1 cellular context compared by ENCODE assay signal in the genomic region with DNA sequence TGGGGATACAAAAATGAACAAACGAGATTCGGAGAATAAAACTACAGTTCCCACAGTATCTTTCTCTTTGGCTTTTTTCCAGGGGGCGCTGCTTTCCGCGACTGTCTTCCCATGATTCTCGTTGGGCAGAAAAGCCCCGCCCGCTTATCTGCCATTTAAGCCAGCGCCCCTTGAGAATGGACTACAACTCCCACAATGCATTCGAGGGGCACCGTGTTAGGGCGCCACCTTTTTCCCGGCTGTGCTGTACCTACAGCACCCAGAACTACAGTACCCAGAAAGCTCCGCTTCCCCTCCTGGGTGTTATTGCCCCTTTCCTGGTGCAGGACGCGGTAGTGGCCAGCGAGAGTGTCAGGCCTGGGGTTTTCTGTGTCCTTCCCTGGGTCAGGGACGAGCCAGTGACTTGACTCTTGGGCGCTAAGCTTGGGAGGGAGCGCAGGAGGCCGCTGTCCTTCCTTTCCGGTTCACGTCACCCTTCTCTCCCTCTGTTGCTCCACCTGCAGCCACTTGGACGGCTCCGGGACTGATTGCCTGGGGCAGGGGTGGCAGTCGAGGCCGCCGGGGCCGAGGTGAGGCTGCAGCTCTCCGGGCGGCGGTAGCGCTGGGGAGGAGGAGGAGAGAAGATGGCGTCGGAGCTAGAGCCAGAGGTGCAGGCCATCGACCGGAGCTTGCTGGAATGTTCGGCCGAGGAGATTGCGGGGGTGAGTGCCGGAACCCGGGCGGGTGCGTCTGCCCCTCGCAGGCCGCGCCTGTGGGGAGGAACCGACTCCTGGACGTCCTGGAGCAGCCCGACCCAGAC.
TF ChIP-seq lines count a peak whose summit lies in the region.

A gene (plus strand): TSS at position 333 of the 799 bp plus-strand sequence. CDS start 291 bp downstream, at position 624.

TF ChIP-seq in HepG2, 621 proteins besides CTCF, POLR2A, EP300 and RAD21 (continued from another document and continues in another):
- TF ChIP-seq ZNF720 (CRISPR knock-in tag; IDR thresholded peaks at IDR 0.05) (peak; percentile 20; the same call in 1 of the 2 replicates), HES4 (CRISPR knock-in tag; IDR thresholded peaks at IDR 0.05; ENCODE audit: borderline replicate concordance) (peak; percentile 80; the same call in 1 of the 2 replicates), ZNF44 (CRISPR knock-in tag; IDR thresholded peaks at IDR 0.05) (0 out of 2 replicates have a peak, but pooled peaks have one; percentile 41), ZSCAN21 (CRISPR knock-in tag; IDR thresholded peaks at IDR 0.05; ENCODE audit: borderline replicate concordance) (peak; percentile 85), TBX2 (CRISPR knock-in tag; IDR thresholded peaks at IDR 0.05; ENCODE audit: borderline replicate concordance) (peak; percentile 93), ZNF451 (CRISPR knock-in tag; IDR thresholded peaks at IDR 0.05) (peak; percentile 84; the same call in 1 of the 2 replicates), ZFP90 (CRISPR knock-in tag; IDR thresholded peaks at IDR 0.05; ENCODE audit: borderline replicate concordance) (peak; percentile 81; the same call in 1 of the 2 replicates), SYNCRIP (IDR thresholded peaks at IDR 0.05; ENCODE audit: insufficient read depth, low read depth, low read length) (no peak), HCFC1 (IDR thresholded peaks at IDR 0.05; ENCODE audit: low read depth, low read length) (peak; percentile 98), SAP130 (CRISPR knock-in tag; IDR thresholded peaks at IDR 0.05; ENCODE audit: low read depth) (peak; percentile 99), SNAI1 (CRISPR knock-in tag; IDR thresholded peaks at IDR 0.05; ENCODE audit: borderline replicate concordance) (peak; percentile 85; the same call in 1 of the 2 replicates), GPN1 (CRISPR knock-in tag; IDR thresholded peaks at IDR 0.05; ENCODE audit: borderline replicate concordance) (no peak), NPAS2 (CRISPR knock-in tag; IDR thresholded peaks at IDR 0.05; ENCODE audit: borderline replicate concordance) (no peak), HNF4A (CRISPR knock-in tag; IDR thresholded peaks at IDR 0.05) (no peak; the same call in 1 of the 2 replicates), ZBTB42 (CRISPR knock-in tag; IDR thresholded peaks at IDR 0.05) (peak; percentile 55; the same call in 1 of the 2 replicates), WIZ (CRISPR knock-in tag; IDR thresholded peaks at IDR 0.05) (0 out of 2 replicates have a peak, but pooled peaks have one; percentile 45), GFI1 (CRISPR knock-in tag; IDR thresholded peaks at IDR 0.05; ENCODE audit: borderline replicate concordance) (peak; percentile 51; the same call in 1 of the 2 replicates), SMYD3 (CRISPR knock-in tag; IDR thresholded peaks at IDR 0.05) (0 out of 2 replicates have a peak, but pooled peaks have one; percentile 78), KMT2A (CRISPR knock-in tag; IDR thresholded peaks at IDR 0.05) (peak; percentile 97), ARNT (IDR thresholded peaks at IDR 0.05) (no peak)
- TF ChIP-seq, protein P1, sequence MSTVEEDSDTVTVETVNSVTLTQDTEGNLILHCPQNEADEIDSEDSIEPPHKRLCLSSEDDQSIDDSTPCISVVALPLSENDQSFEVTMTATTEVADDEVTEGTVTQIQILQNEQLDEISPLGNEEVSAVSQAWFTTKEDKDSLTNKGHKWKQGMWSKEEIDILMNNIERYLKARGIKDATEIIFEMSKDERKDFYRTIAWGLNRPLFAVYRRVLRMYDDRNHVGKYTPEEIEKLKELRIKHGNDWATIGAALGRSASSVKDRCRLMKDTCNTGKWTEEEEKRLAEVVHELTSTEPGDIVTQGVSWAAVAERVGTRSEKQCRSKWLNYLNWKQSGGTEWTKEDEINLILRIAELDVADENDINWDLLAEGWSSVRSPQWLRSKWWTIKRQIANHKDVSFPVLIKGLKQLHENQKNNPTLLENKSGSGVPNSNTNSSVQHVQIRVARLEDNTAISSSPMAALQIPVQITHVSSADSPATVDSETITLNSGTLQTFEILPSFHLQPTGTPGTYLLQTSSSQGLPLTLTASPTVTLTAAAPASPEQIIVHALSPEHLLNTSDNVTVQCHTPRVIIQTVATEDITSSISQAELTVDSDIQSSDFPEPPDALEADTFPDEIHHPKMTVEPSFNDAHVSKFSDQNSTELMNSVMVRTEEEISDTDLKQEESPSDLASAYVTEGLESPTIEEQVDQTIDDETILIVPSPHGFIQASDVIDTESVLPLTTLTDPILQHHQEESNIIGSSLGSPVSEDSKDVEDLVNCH (CRISPR knock-in tag; IDR thresholded peaks at IDR 0.05) = peak; percentile 28; the same call in 1 of the 2 replicates
- TF ChIP-seq, protein P2, sequence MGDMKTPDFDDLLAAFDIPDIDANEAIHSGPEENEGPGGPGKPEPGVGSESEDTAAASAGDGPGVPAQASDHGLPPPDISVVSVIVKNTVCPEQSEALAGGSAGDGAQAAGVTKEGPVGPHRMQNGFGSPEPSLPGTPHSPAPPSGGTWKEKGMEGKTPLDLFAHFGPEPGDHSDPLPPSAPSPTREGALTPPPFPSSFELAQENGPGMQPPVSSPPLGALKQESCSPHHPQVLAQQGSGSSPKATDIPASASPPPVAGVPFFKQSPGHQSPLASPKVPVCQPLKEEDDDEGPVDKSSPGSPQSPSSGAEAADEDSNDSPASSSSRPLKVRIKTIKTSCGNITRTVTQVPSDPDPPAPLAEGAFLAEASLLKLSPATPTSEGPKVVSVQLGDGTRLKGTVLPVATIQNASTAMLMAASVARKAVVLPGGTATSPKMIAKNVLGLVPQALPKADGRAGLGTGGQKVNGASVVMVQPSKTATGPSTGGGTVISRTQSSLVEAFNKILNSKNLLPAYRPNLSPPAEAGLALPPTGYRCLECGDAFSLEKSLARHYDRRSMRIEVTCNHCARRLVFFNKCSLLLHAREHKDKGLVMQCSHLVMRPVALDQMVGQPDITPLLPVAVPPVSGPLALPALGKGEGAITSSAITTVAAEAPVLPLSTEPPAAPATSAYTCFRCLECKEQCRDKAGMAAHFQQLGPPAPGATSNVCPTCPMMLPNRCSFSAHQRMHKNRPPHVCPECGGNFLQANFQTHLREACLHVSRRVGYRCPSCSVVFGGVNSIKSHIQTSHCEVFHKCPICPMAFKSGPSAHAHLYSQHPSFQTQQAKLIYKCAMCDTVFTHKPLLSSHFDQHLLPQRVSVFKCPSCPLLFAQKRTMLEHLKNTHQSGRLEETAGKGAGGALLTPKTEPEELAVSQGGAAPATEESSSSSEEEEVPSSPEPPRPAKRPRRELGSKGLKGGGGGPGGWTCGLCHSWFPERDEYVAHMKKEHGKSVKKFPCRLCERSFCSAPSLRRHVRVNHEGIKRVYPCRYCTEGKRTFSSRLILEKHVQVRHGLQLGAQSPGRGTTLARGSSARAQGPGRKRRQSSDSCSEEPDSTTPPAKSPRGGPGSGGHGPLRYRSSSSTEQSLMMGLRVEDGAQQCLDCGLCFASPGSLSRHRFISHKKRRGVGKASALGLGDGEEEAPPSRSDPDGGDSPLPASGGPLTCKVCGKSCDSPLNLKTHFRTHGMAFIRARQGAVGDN (CRISPR knock-in tag; IDR thresholded peaks at IDR 0.05) = peak; percentile 97
- TF ChIP-seq, protein P3, sequence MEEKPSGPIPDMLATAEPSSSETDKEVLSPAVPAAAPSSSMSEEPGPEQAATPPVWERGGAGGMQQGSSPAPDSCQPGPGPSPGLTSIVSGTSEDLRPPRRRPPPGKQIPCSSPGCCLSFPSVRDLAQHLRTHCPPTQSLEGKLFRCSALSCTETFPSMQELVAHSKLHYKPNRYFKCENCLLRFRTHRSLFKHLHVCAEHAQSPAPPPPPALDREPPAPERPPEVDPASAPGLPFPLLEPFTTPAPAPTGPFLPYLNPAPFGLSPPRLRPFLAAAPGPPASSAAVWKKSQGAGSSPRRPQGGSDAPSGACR (CRISPR knock-in tag; IDR thresholded peaks at IDR 0.05) = peak; percentile 94
- TF ChIP-seq, protein P4, sequence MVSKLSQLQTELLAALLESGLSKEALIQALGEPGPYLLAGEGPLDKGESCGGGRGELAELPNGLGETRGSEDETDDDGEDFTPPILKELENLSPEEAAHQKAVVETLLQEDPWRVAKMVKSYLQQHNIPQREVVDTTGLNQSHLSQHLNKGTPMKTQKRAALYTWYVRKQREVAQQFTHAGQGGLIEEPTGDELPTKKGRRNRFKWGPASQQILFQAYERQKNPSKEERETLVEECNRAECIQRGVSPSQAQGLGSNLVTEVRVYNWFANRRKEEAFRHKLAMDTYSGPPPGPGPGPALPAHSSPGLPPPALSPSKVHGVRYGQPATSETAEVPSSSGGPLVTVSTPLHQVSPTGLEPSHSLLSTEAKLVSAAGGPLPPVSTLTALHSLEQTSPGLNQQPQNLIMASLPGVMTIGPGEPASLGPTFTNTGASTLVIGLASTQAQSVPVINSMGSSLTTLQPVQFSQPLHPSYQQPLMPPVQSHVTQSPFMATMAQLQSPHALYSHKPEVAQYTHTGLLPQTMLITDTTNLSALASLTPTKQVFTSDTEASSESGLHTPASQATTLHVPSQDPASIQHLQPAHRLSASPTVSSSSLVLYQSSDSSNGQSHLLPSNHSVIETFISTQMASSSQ (IDR thresholded peaks at IDR 0.05; ENCODE audit: low read depth) = peak; percentile 74
- TF ChIP-seq, protein P4 (CRISPR knock-in tag; IDR thresholded peaks at IDR 0.05; ENCODE audit: borderline replicate concordance) = peak; percentile 87; the same call in 1 of the 2 replicates
- TF ChIP-seq, protein P5, sequence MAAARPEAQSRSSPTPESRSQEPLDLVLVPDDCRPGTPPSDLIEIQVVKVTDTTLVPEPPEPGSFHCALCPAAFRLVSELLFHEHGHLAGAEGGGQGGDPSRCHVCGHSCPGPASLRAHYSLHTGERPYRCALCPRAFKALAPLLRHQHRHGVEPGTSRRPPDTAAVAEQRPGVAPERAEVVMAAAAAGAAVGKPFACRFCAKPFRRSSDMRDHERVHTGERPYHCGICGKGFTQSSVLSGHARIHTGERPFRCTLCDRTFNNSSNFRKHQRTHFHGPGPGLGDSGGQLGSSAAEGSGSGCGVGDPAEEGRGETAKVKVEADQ (CRISPR knock-in tag; IDR thresholded peaks at IDR 0.05; ENCODE audit: borderline replicate concordance) = 0 out of 2 replicates have a peak, but pooled peaks have one; percentile 55
- TF ChIP-seq, protein P6, sequence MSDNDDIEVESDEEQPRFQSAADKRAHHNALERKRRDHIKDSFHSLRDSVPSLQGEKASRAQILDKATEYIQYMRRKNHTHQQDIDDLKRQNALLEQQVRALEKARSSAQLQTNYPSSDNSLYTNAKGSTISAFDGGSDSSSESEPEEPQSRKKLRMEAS (IDR thresholded peaks at IDR 0.05) = no peak; the same call in none of the 2 replicates
- TF ChIP-seq, protein P7, sequence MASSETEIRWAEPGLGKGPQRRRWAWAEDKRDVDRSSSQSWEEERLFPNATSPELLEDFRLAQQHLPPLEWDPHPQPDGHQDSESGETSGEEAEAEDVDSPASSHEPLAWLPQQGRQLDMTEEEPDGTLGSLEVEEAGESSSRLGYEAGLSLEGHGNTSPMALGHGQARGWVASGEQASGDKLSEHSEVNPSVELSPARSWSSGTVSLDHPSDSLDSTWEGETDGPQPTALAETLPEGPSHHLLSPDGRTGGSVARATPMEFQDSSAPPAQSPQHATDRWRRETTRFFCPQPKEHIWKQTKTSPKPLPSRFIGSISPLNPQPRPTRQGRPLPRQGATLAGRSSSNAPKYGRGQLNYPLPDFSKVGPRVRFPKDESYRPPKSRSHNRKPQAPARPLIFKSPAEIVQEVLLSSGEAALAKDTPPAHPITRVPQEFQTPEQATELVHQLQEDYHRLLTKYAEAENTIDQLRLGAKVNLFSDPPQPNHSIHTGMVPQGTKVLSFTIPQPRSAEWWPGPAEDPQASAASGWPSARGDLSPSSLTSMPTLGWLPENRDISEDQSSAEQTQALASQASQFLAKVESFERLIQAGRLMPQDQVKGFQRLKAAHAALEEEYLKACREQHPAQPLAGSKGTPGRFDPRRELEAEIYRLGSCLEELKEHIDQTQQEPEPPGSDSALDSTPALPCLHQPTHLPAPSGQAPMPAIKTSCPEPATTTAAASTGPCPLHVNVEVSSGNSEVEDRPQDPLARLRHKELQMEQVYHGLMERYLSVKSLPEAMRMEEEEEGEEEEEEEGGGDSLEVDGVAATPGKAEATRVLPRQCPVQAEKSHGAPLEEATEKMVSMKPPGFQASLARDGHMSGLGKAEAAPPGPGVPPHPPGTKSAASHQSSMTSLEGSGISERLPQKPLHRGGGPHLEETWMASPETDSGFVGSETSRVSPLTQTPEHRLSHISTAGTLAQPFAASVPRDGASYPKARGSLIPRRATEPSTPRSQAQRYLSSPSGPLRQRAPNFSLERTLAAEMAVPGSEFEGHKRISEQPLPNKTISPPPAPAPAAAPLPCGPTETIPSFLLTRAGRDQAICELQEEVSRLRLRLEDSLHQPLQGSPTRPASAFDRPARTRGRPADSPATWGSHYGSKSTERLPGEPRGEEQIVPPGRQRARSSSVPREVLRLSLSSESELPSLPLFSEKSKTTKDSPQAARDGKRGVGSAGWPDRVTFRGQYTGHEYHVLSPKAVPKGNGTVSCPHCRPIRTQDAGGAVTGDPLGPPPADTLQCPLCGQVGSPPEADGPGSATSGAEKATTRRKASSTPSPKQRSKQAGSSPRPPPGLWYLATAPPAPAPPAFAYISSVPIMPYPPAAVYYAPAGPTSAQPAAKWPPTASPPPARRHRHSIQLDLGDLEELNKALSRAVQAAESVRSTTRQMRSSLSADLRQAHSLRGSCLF (CRISPR knock-in tag; IDR thresholded peaks at IDR 0.05; ENCODE audit: borderline replicate concordance) = no peak
- TF ChIP-seq, protein P8, sequence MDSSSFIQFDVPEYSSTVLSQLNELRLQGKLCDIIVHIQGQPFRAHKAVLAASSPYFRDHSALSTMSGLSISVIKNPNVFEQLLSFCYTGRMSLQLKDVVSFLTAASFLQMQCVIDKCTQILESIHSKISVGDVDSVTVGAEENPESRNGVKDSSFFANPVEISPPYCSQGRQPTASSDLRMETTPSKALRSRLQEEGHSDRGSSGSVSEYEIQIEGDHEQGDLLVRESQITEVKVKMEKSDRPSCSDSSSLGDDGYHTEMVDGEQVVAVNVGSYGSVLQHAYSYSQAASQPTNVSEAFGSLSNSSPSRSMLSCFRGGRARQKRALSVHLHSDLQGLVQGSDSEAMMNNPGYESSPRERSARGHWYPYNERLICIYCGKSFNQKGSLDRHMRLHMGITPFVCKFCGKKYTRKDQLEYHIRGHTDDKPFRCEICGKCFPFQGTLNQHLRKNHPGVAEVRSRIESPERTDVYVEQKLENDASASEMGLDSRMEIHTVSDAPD (CRISPR knock-in tag; IDR thresholded peaks at IDR 0.05) = peak; percentile 80; the same call in 1 of the 2 replicates
